In the genomic region with DNA sequence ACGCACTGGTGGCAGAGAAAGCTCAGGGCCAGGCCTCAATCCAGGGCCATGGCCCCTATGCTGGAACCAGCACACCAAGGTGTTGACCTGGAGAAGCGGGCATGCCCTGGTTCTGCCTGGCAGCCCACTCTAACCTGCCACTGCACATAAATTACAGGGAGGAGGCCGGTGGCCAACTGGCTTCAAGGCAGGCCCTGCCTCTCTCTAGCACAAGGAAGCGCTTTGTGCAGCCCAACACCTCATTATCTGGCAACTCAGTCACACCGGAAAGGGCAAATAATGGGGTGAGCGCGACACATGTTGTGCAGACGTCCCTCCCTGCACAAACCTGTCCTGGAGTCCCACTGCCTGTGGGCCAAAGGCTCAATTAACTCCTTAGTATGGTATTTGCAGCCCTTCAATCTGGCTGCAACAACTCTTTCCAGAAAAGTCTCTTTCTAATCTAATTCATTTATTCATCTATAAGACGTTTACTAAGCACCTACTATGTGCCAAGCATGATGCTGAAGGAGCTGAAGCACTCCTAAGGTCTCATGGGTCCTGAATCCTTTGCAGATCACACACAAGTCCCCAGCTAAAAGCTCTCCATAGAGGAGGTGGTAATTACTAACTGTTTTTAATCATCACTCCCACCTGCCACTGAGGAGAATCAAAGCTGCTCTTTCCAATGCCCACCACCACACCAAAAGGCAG, we compare ENCODE assay signal across 24 cellular contexts. TPM values are rescaled to one million over a fixed set of nuclear protein-coding genes. Genes with fewer than 3 reads are reported as not detected.
A peak's percentile ranks its signal among the peaks of the same experiment; 100 is the strongest.
DNase-seq lines count a peak whose midpoint lies in the region; ATAC-seq lines count a peak whose summit lies in the region.
"Had no signal": no experiment of that assay in that cellular context is flagged by ENCODE, and none has a peak within 500 bp of the region (broad histone marks: within the 10 kb centered on the region; RNA-seq: fewer than 3 reads in every experiment).

No MANE protein-coding gene starts in this region.

- no peaks in the 10 kb centered on the region for H3K9me3 ChIP-seq in mesenchymal stem cell (ENCODE audit: control insufficient read depth, low read length)
- H3K9me3 ChIP-seq in neuronal stem cell (replicated peaks in 1 of 2; ENCODE audit: control insufficient read depth in 2 of 2, insufficient read depth in 1 of 2, low read depth in 1 of 2, low read length in 2 of 2), result no peaks in the 10 kb centered on the region
- H3K9me3 ChIP-seq: SJSA1, spleen, uterus had no signal

- H3K4ac ChIP-seq in mesenchymal stem cell (ENCODE audit: low read depth in 1 of 2, low read length in 2 of 2) (peak overlapping the region in 1 of 2 experiments; percentile 54), neuronal stem cell (ENCODE audit: low read length) (no peak overlapping the region)

- H4K91ac ChIP-seq in mesenchymal stem cell (ENCODE audit: low read length), result peak overlapping the region; percentile 52
- no peak overlapping the region for H4K91ac ChIP-seq in neuronal stem cell (ENCODE audit: low read depth, low read length, poor library complexity)

- H3K4me1 ChIP-seq in mesenchymal stem cell (ENCODE audit: control insufficient read depth, insufficient read depth, low read depth, low read length) (peaks cover 62% of the 10 kb centered on the region), neuronal stem cell (ENCODE audit: control insufficient read depth in 2 of 2, insufficient read depth in 1 of 2, low read depth in 1 of 2, low read length in 2 of 2) (peaks cover 16 to 20% of the 10 kb centered on the region in 2 donors)

- H3K27ac ChIP-seq in epithelial cell of prostate (peak overlapping the region; percentile 98), mesenchymal stem cell (ENCODE audit: low read length, poor library complexity, severe bottlenecking) (peak overlapping the region; percentile 24), neuronal stem cell (replicated peaks; ENCODE audit: low read length) (no peak overlapping the region)
- H3K27ac ChIP-seq: 22Rv1, SJSA1, spleen, uterus had no signal

- H2BK15ac ChIP-seq in mesenchymal stem cell (ENCODE audit: low read depth, poor library complexity, severe bottlenecking), result no peak overlapping the region
- no peak overlapping the region for H2BK15ac ChIP-seq in neuronal stem cell (ENCODE audit: low read length)

- H3K18ac ChIP-seq in mesenchymal stem cell (ENCODE audit: low read depth in 1 of 2, low read length in 2 of 2), result peak overlapping the region in 1 of 2 experiments; percentile 52
- H3K18ac ChIP-seq in neuronal stem cell (ENCODE audit: low read length), result no peak overlapping the region

- 82% methylated on average over 9 of the region's 9 CpGs for WGBS in mesenchymal stem cell
- WGBS in neuronal stem cell (ENCODE audit: extremely low coverage in 2 of 2, insufficient read length in 2 of 2, insufficient replicate concordance in 1 of 2), 2 donors, result no CpG with 5 or more reads among the region's 9 CpGs

- peak overlapping the region; percentile 68 for H3K27ac Mint-ChIP-seq in stimulated activated effector memory CD8-positive, alpha-beta T cell treated with anti-CD3 and anti-CD28 coated beads, Interleukin-12 subunit alpha, Interleukin-12 subunit beta, amount 100 ng/mL, for 72 hours
- H3K27ac Mint-ChIP-seq: activated CD4-positive, alpha-beta T cell treated with anti-CD3 and anti-CD28 coated beads, Interleukin-2, amount 10 ng/mL, durations not matched to agents 7 days and 5 days; activated naive CD8-positive, alpha-beta T cell treated with anti-CD3 and anti-CD28 coated beads for 36 hours; activated T-helper 2 cell treated with anti-CD3 and anti-CD28 coated beads, Interferon-gamma antibody, Interleukin-2, Interleukin-4, amounts not matched to agents 10 μg/mL and 5 μg/mL and 100 μg/mL, durations not matched to agents 14 hours and 24 hours and 36 hours; effector memory CD8-positive, alpha-beta T cell; natural killer cell; T-helper 1 cell treated with Interleukin-12 subunit alpha and Interleukin-12 subunit beta and Interleukin-4 antibody, amounts not matched to agents 30 μg/mL and 1 μg/mL, for 36 hours had no signal

- H4K8ac ChIP-seq in mesenchymal stem cell (ENCODE audit: low read length), result peak overlapping the region; percentile 59
- no peak overlapping the region for H4K8ac ChIP-seq in neuronal stem cell (ENCODE audit: low read depth, low read length)

- H2AK5ac ChIP-seq in mesenchymal stem cell (ENCODE audit: low read length, severe bottlenecking) (peak overlapping the region; percentile 92), neuronal stem cell (ENCODE audit: low read depth, low read length) (no peak overlapping the region)

- H3K79me1 ChIP-seq in mesenchymal stem cell (replicated peaks; ENCODE audit: low read length, poor library complexity, severe bottlenecking) (no peaks in the 10 kb centered on the region), neuronal stem cell (ENCODE audit: low read depth, low read length) (no peaks in the 10 kb centered on the region)

- H2AFZ ChIP-seq in mesenchymal stem cell (ENCODE audit: low read depth, low read length) (no peak overlapping the region), neuronal stem cell (ENCODE audit: low read length) (no peak overlapping the region)

- H3K4me3 ChIP-seq in mesenchymal stem cell (ENCODE audit: insufficient read depth in 1 of 2, low read depth in 1 of 2, low read length in 2 of 2) (no peak overlapping the region), neuronal stem cell (ENCODE audit: low read length in 2 of 2) (no peak overlapping the region)
- H3K4me3 ChIP-seq: SJSA1, spleen, uterus had no signal

- H3K27me3 ChIP-seq in mesenchymal stem cell (ENCODE audit: control insufficient read depth in 1 of 2, insufficient read depth in 1 of 2, low read length in 2 of 2) (no peaks in the 10 kb centered on the region), neuronal stem cell (ENCODE audit: control insufficient read depth in 3 of 3, insufficient read depth in 3 of 3, low read depth in 1 of 3, low read length in 3 of 3) (no peaks in the 10 kb centered on the region)
- H3K27me3 ChIP-seq: SJSA1, spleen, uterus had no signal

- peaks cover 8% of the 10 kb centered on the region for H3K4me1 Mint-ChIP-seq in stimulated activated effector memory CD8-positive, alpha-beta T cell treated with anti-CD3 and anti-CD28 coated beads, Interleukin-12 subunit alpha, Interleukin-12 subunit beta, amount 100 ng/mL, for 72 hours

- peak overlapping the region in 1 of 2 experiments; percentile 79 for H2BK12ac ChIP-seq in mesenchymal stem cell (ENCODE audit: low read length in 2 of 2)
- H2BK12ac ChIP-seq in neuronal stem cell (ENCODE audit: low read length), result no peak overlapping the region

- no peak overlapping the region for H2BK120ac ChIP-seq in mesenchymal stem cell (ENCODE audit: low read depth, low read length)
- H2BK120ac ChIP-seq in neuronal stem cell (ENCODE audit: low read depth, low read length), result no peak overlapping the region

- H3K23ac ChIP-seq in mesenchymal stem cell (ENCODE audit: low read length in 2 of 2), result peak overlapping the region in 1 of 2 experiments; percentile 65
- no peak overlapping the region for H3K23ac ChIP-seq in neuronal stem cell (ENCODE audit: low read depth, low read length, poor library complexity)

- no peaks in the 10 kb centered on the region for H3K36me3 Mint-ChIP-seq in stimulated activated effector memory CD8-positive, alpha-beta T cell treated with anti-CD3 and anti-CD28 coated beads, Interleukin-12 subunit alpha, Interleukin-12 subunit beta, amount 100 ng/mL, for 72 hours
- H3K36me3 Mint-ChIP-seq: activated naive CD8-positive, alpha-beta T cell treated with anti-CD3 and anti-CD28 coated beads for 36 hours; natural killer cell had no signal

- H3K4me2 ChIP-seq in mesenchymal stem cell (ENCODE audit: low read length, poor library complexity, severe bottlenecking) (no peak overlapping the region), neuronal stem cell (ENCODE audit: insufficient read depth, low read length, poor library complexity, severe bottlenecking) (no peak overlapping the region)

- H3K9ac ChIP-seq in mesenchymal stem cell (ENCODE audit: low read length), result no peak overlapping the region
- H3K9ac ChIP-seq in neuronal stem cell (ENCODE audit: low read depth, low read length, poor library complexity), result no peak overlapping the region

- no peaks in the 10 kb centered on the region for H3K9me3 Mint-ChIP-seq in stimulated activated effector memory CD8-positive, alpha-beta T cell treated with anti-CD3 and anti-CD28 coated beads, Interleukin-12 subunit alpha, Interleukin-12 subunit beta, amount 100 ng/mL, for 72 hours
- H3K9me3 Mint-ChIP-seq: activated CD4-positive, alpha-beta T cell treated with anti-CD3 and anti-CD28 coated beads, Interleukin-2, amount 10 ng/mL, durations not matched to agents 7 days and 5 days; activated naive CD8-positive, alpha-beta T cell treated with anti-CD3 and anti-CD28 coated beads for 36 hours; activated T-helper 2 cell treated with anti-CD3 and anti-CD28 coated beads, Interferon-gamma antibody, Interleukin-2, Interleukin-4, amounts not matched to agents 10 μg/mL and 5 μg/mL and 100 μg/mL, durations not matched to agents 14 hours and 24 hours and 36 hours; effector memory CD8-positive, alpha-beta T cell; natural killer cell; T-helper 1 cell treated with Interleukin-12 subunit alpha and Interleukin-12 subunit beta and Interleukin-4 antibody, amounts not matched to agents 30 μg/mL and 1 μg/mL, for 36 hours had no signal

- DNase-seq in NCI-H1417 (lab: John Stamatoyannopoulos, UW) (peak in 2 of 3 experiments; percentile 7 to 59), NCI-H1417 treated with DMSO at 0.1 percent for 48 hours (lab: John Stamatoyannopoulos, UW) (no peak), epithelial cell of prostate (ENCODE audit: low read depth, low spot score) (no peak), mesenchymal stem cell (no peak), neuronal stem cell (ENCODE audit: low spot score) (no peak), retina (no peak)
- DNase-seq in stimulated activated effector memory CD8-positive, alpha-beta T cell treated with anti-CD3 and anti-CD28 coated beads, Interleukin-12 subunit alpha, Interleukin-12 subunit beta, amount 100 ng/mL, for 72 hours (ENCODE audit: low spot score in 2 of 2), result no peak
- DNase-seq: activated CD4-positive, alpha-beta T cell treated with anti-CD3 and anti-CD28 coated beads, Interleukin-2, amount 10 ng/mL, durations not matched to agents 7 days and 5 days; activated naive CD8-positive, alpha-beta T cell treated with anti-CD3 and anti-CD28 coated beads for 36 hours; DMS79; effector memory CD8-positive, alpha-beta T cell; mammary epithelial cell; natural killer cell; NCI-H1436 treated with DMSO at 0.1 percent for 48 hours; NCI-H526 treated with DMSO at 0.1 percent for 48 hours; posterior cingulate gyrus; spleen; stimulated activated CD4-positive, alpha-beta T cell treated with anti-CD3 and anti-CD28 coated beads, Interleukin-4, amount 100 ng/mL, for 4 hours; uterus had no signal

- H3K36me3 ChIP-seq in mesenchymal stem cell (ENCODE audit: control insufficient read depth in 1 of 2, insufficient read depth in 2 of 2, low read depth in 1 of 2, low read length in 2 of 2), result peaks cover 0 to 26% of the 10 kb centered on the region in 2 experiments
- no peaks in the 10 kb centered on the region for H3K36me3 ChIP-seq in neuronal stem cell (replicated peaks in 1 of 2; ENCODE audit: control insufficient read depth in 2 of 2, insufficient read depth in 2 of 2, low read length in 2 of 2)
- H3K36me3 ChIP-seq: spleen, uterus had no signal

- H3K14ac ChIP-seq in mesenchymal stem cell (ENCODE audit: low read length in 2 of 2) (no peak overlapping the region), neuronal stem cell (ENCODE audit: low read length) (no peak overlapping the region)

- H3K4me3 Mint-ChIP-seq in stimulated activated effector memory CD8-positive, alpha-beta T cell treated with anti-CD3 and anti-CD28 coated beads, Interleukin-12 subunit alpha, Interleukin-12 subunit beta, amount 100 ng/mL, for 72 hours, result no peak overlapping the region
- H3K4me3 Mint-ChIP-seq: activated CD4-positive, alpha-beta T cell treated with anti-CD3 and anti-CD28 coated beads, Interleukin-2, amount 10 ng/mL, durations not matched to agents 7 days and 5 days; activated naive CD8-positive, alpha-beta T cell treated with anti-CD3 and anti-CD28 coated beads for 36 hours; effector memory CD8-positive, alpha-beta T cell; natural killer cell; T-helper 1 cell treated with Interleukin-12 subunit alpha and Interleukin-12 subunit beta and Interleukin-4 antibody, amounts not matched to agents 30 μg/mL and 1 μg/mL, for 36 hours had no signal

- H2BK5ac ChIP-seq in mesenchymal stem cell (ENCODE audit: low read depth, low read length, poor library complexity, severe bottlenecking) (no peak overlapping the region), neuronal stem cell (ENCODE audit: low read length) (no peak overlapping the region)

- no peak for ATAC-seq in stimulated activated effector memory CD8-positive, alpha-beta T cell treated with anti-CD3 and anti-CD28 coated beads, Interleukin-12 subunit alpha, Interleukin-12 subunit beta, amount 100 ng/mL, for 72 hours
- ATAC-seq in HG03460 (IDR thresholded peaks at IDR 0.05; ENCODE audit: unreplicated experiment), result no peak
- ATAC-seq: effector memory CD8-positive, alpha-beta T cell; natural killer cell had no signal

RNA-seq across cellular contexts. Expression of gene SHB, which starts 24.9 kb away (rescaled TPM):
- polyA plus RNA-seq in mesenchymal stem cell (2013, experiment 1 of 2), result 18.4 TPM
- polyA plus RNA-seq in mesenchymal stem cell (2013, experiment 2 of 2), result 17.9 TPM
- 2.1 TPM for polyA plus RNA-seq in neuronal stem cell (2013, experiment 1 of 2)
- polyA plus RNA-seq in neuronal stem cell (2013, experiment 2 of 2), result 1.9 TPM

Comparison
In these comparisons a context has a peak if more than half of its experiments do, and no peak if none do; other contexts are left out.
1. DNase-seq: peak in NCI-H1417 (2 of 3); none in NCI-H1417 treated with DMSO at 0.1 percent for 48 hours (single experiment), epithelial cell of prostate (single experiment), mesenchymal stem cell (single experiment), stimulated activated effector memory CD8-positive, alpha-beta T cell treated with anti-CD3 and anti-CD28 coated beads, Interleukin-12 subunit alpha, Interleukin-12 subunit beta, amount 100 ng/mL, for 72 hours (0 of 2), neuronal stem cell (single experiment) and retina (single experiment).